ENCODE assay signal across 3 cellular contexts in genomic region chr10:13375791-13376190, GRCh38.
TF ChIP-seq lines count a peak whose summit lies in the region.

No MANE protein-coding gene starts in this region.

TF ChIP-seq in HepG2, 621 proteins besides CTCF, POLR2A, EP300 and RAD21:
- TF ChIP-seq ZNF121 (CRISPR knock-in tag; IDR thresholded peaks at IDR 0.05) (peak; percentile 81), RBM39 (IDR thresholded peaks at IDR 0.05; ENCODE audit: low read depth, low read length, poor library complexity, severe bottlenecking) (no peak), NKX3-1 (CRISPR knock-in tag; IDR thresholded peaks at IDR 0.05) (no peak), ZNF432 (CRISPR knock-in tag; IDR thresholded peaks at IDR 0.05; ENCODE audit: borderline replicate concordance) (no peak), ZBTB39 (CRISPR knock-in tag; IDR thresholded peaks at IDR 0.05) (no peak)

TF ChIP-seq in HEK293, 187 proteins besides CTCF, POLR2A, EP300 and RAD21:
- no peak for TF ChIP-seq ZNF555 (tag by site-specific recombination; conservative IDR thresholded peaks at IDR 0.05)
- no peak for TF ChIP-seq PRDM1 (tag by site-specific recombination; IDR thresholded peaks at IDR 0.05)
- TF ChIP-seq ZNF121 (tag by site-specific recombination; IDR thresholded peaks at IDR 0.05): peak; percentile 79

TF ChIP-seq in K562, 482 proteins besides CTCF, POLR2A, EP300 and RAD21:
- TF ChIP-seq ZNF121 (CRISPR knock-in tag; conservative IDR thresholded peaks at IDR 0.05): peak; percentile 88
- TF ChIP-seq ZNF395 (CRISPR knock-in tag; IDR thresholded peaks at IDR 0.05): no peak
- TF ChIP-seq RBM25 (IDR thresholded peaks at IDR 0.05; ENCODE audit: low read depth, low read length, severe bottlenecking): peak; percentile 58
